In the genomic region with DNA sequence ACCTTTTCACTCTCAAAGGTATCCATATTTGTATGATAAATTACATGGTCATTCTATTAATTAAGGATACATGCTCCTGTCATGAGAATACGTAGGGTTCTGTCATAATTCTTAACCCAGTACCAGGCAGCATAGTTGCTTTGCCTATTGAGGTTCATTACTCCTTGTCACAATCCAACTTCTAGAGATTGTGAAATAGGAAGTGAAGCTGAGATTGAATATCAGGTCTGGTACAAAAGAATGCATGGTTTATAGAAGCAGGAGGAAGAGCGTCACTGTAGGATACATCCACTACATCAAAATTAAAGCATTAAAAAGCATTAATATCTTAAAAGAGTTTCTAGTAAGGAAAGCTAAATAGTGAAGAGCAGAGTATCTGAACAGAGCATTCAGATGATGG, we compare ENCODE assay signal across 19 cellular contexts.
DNase-seq lines count a peak whose midpoint lies in the region; ATAC-seq and TF ChIP-seq lines count a peak whose summit lies in the region.
"Had no signal": no experiment of that assay in that cellular context is flagged by ENCODE, and none has a peak within 500 bp of the region (broad histone marks: within the 10 kb centered on the region; RNA-seq: fewer than 3 reads in every experiment).

No MANE protein-coding gene starts in this region.

- H3K4me3 ChIP-seq in fibroblast of pulmonary artery (replicated peaks; ENCODE audit: low read depth, low read length): no peak overlapping the region
- H3K4me3 ChIP-seq: BLaER1, GM12878, HAP-1 had no signal

- POLR2A ChIA-PET in activated CD4-positive, alpha-beta T cell treated with anti-CD3 and anti-CD28 coated beads, Interleukin-2, amount 10 ng/mL, durations not matched to agents 7 days and 5 days (lab: Charles Lee): no interaction called here

- intact Hi-C loops in activated CD4-positive, alpha-beta T cell treated with anti-CD3 and anti-CD28 coated beads, Interleukin-2, amount 10 ng/mL, durations not matched to agents 24 days and 14 days (cut with micrococcal nuclease): no loop called here
- intact Hi-C loops in cardiac septum (cut with DNase I): no loop called here

- no peaks in the 10 kb centered on the region for H3K4me1 Mint-ChIP-seq in activated CD4-positive, alpha-beta T cell treated with anti-CD3 and anti-CD28 coated beads, Interleukin-2, amount 10 ng/mL, durations not matched to agents 24 days and 14 days
- no peaks in the 10 kb centered on the region for H3K4me1 Mint-ChIP-seq in activated CD4-positive, alpha-beta T cell treated with anti-CD3 and anti-CD28 coated beads, Interleukin-2, amount 10 ng/mL, durations not matched to agents 7 days and 5 days
- H3K4me1 Mint-ChIP-seq: B cell; CD4-positive, CD25-positive, alpha-beta regulatory T cell had no signal

- H3K4me3 Mint-ChIP-seq in activated CD4-positive, alpha-beta T cell treated with anti-CD3 and anti-CD28 coated beads, Interleukin-2, amount 10 ng/mL, durations not matched to agents 24 days and 14 days: no peak overlapping the region
- H3K4me3 Mint-ChIP-seq in activated CD4-positive, alpha-beta T cell treated with anti-CD3 and anti-CD28 coated beads, Interleukin-2, amount 10 ng/mL, durations not matched to agents 7 days and 5 days: no peak overlapping the region
- H3K4me3 Mint-ChIP-seq: B cell; CD4-positive, CD25-positive, alpha-beta regulatory T cell; CD8-positive, alpha-beta T cell; HFFc6 had no signal

- no peak for ATAC-seq in GM21786 (IDR thresholded peaks at IDR 0.05; ENCODE audit: unreplicated experiment)
- ATAC-seq: CD8-positive, alpha-beta T cell; GM12878 had no signal

- no peaks in the 10 kb centered on the region for H3K9me3 Mint-ChIP-seq in activated CD4-positive, alpha-beta T cell treated with anti-CD3 and anti-CD28 coated beads, Interleukin-2, amount 10 ng/mL, durations not matched to agents 24 days and 14 days
- H3K9me3 Mint-ChIP-seq in activated CD4-positive, alpha-beta T cell treated with anti-CD3 and anti-CD28 coated beads, Interleukin-2, amount 10 ng/mL, durations not matched to agents 7 days and 5 days: no peaks in the 10 kb centered on the region
- H3K9me3 Mint-ChIP-seq: CD8-positive, alpha-beta T cell; HFFc6 had no signal

- no peaks in the 10 kb centered on the region for H3K36me3 Mint-ChIP-seq in activated CD4-positive, alpha-beta T cell treated with anti-CD3 and anti-CD28 coated beads, Interleukin-2, amount 10 ng/mL, durations not matched to agents 24 days and 14 days (ENCODE audit: low read depth)
- no peaks in the 10 kb centered on the region for H3K36me3 Mint-ChIP-seq in activated CD4-positive, alpha-beta T cell treated with anti-CD3 and anti-CD28 coated beads, Interleukin-2, amount 10 ng/mL, durations not matched to agents 7 days and 5 days (ENCODE audit: low read depth)
- H3K36me3 Mint-ChIP-seq: CD4-positive, CD25-positive, alpha-beta regulatory T cell; CD8-positive, alpha-beta T cell had no signal

- TF ChIP-seq CTCF in fibroblast of pulmonary artery (IDR thresholded peaks at IDR 0.05; ENCODE audit: low read length, missing control alignments): no peak

- CTCF ChIA-PET in activated CD4-positive, alpha-beta T cell treated with anti-CD3 and anti-CD28 coated beads, Interleukin-2, amount 10 ng/mL, durations not matched to agents 7 days and 5 days (lab: Charles Lee): no interaction called here

- peak; percentile 3 for DNase-seq in activated CD4-positive, alpha-beta T cell treated with anti-CD3 and anti-CD28 coated beads, Interleukin-2, amount 10 ng/mL, durations not matched to agents 24 days and 14 days
- no peak for DNase-seq in activated CD4-positive, alpha-beta T cell treated with anti-CD3 and anti-CD28 coated beads, Interleukin-2, amount 10 ng/mL, durations not matched to agents 7 days and 5 days
- peak; percentile 82 for DNase-seq in amniotic epithelial cell (ENCODE audit: low read depth)
- peak; percentile 48 for DNase-seq in fibroblast of pulmonary artery (ENCODE audit: low read depth)
- DNase-seq in cardiac septum (ENCODE audit: low spot score): no peak
- DNase-seq in COR-L47 (lab: John Stamatoyannopoulos, UW): no peak
- DNase-seq: CD4-positive, CD25-positive, alpha-beta regulatory T cell; CD8-positive, alpha-beta T cell; DMS 273 treated with DMSO at 0.1 percent for 48 hours; DMS79; EL; GDM1; GOT3; HFFc6 had no signal

- no peaks in the 10 kb centered on the region for H3K27me3 Mint-ChIP-seq in activated CD4-positive, alpha-beta T cell treated with anti-CD3 and anti-CD28 coated beads, Interleukin-2, amount 10 ng/mL, durations not matched to agents 24 days and 14 days
- no peaks in the 10 kb centered on the region for H3K27me3 Mint-ChIP-seq in activated CD4-positive, alpha-beta T cell treated with anti-CD3 and anti-CD28 coated beads, Interleukin-2, amount 10 ng/mL, durations not matched to agents 7 days and 5 days
- H3K27me3 Mint-ChIP-seq: B cell; CD4-positive, CD25-positive, alpha-beta regulatory T cell had no signal

- H3K27ac Mint-ChIP-seq in activated CD4-positive, alpha-beta T cell treated with anti-CD3 and anti-CD28 coated beads, Interleukin-2, amount 10 ng/mL, durations not matched to agents 24 days and 14 days: no peak overlapping the region
- H3K27ac Mint-ChIP-seq in activated CD4-positive, alpha-beta T cell treated with anti-CD3 and anti-CD28 coated beads, Interleukin-2, amount 10 ng/mL, durations not matched to agents 7 days and 5 days: no peak overlapping the region
- H3K27ac Mint-ChIP-seq: B cell; CD4-positive, CD25-positive, alpha-beta regulatory T cell; CD8-positive, alpha-beta T cell; HFFc6 had no signal

Comparison
In these comparisons a context has a peak if more than half of its experiments do, and no peak if none do; other contexts are left out.
1. DNase-seq: peak in activated CD4-positive, alpha-beta T cell treated with anti-CD3 and anti-CD28 coated beads, Interleukin-2, amount 10 ng/mL, durations not matched to agents 24 days and 14 days (single experiment), amniotic epithelial cell (single experiment) and fibroblast of pulmonary artery (single experiment); none in activated CD4-positive, alpha-beta T cell treated with anti-CD3 and anti-CD28 coated beads, Interleukin-2, amount 10 ng/mL, durations not matched to agents 7 days and 5 days (single experiment), cardiac septum (single experiment) and COR-L47 (single experiment).